2 cellular contexts compared by ENCODE assay signal in the genomic region with DNA sequence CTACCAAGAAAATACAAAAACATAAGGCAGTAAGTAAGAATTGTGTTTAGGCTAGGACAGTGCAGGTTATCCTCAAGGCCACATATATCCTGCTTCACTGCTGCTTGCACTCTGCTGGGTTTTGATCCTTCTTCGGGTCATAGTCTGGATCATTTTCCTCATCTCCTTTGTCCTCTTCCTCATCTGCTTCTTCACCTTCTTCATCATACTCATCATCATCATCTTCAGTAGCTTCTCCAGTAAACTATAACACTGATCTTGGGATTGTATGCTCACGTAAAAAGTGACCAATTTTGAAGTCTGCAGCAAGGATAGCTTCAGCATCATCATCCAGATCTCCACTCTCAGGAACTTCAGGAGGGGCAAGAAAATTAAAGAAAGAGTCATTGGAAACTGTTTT.
TF ChIP-seq lines count a peak whose summit lies in the region.

No MANE protein-coding gene starts in this region.

TF ChIP-seq in HepG2, 621 proteins besides CTCF, POLR2A, EP300 and RAD21:
- TF ChIP-seq, protein P1, sequence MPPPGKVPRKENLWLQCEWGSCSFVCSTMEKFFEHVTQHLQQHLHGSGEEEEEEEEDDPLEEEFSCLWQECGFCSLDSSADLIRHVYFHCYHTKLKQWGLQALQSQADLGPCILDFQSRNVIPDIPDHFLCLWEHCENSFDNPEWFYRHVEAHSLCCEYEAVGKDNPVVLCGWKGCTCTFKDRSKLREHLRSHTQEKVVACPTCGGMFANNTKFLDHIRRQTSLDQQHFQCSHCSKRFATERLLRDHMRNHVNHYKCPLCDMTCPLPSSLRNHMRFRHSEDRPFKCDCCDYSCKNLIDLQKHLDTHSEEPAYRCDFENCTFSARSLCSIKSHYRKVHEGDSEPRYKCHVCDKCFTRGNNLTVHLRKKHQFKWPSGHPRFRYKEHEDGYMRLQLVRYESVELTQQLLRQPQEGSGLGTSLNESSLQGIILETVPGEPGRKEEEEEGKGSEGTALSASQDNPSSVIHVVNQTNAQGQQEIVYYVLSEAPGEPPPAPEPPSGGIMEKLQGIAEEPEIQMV (CRISPR knock-in tag; IDR thresholded peaks at IDR 0.05; ENCODE audit: low read depth): no peak
- TF ChIP-seq PRMT3 (CRISPR knock-in tag; IDR thresholded peaks at IDR 0.05; ENCODE audit: borderline replicate concordance, low read depth): no peak
- no peak for TF ChIP-seq KLF15 (CRISPR knock-in tag; IDR thresholded peaks at IDR 0.05; ENCODE audit: borderline replicate concordance)
- no peak for TF ChIP-seq ZBTB3 (CRISPR knock-in tag; IDR thresholded peaks at IDR 0.05; ENCODE audit: borderline replicate concordance, low read depth)
- TF ChIP-seq NR2C2 (CRISPR knock-in tag; IDR thresholded peaks at IDR 0.05; ENCODE audit: borderline replicate concordance): no peak
- TF ChIP-seq SP5 (CRISPR knock-in tag; IDR thresholded peaks at IDR 0.05; ENCODE audit: borderline replicate concordance, low read depth): no peak
- no peak for TF ChIP-seq ZNF660 (CRISPR knock-in tag; IDR thresholded peaks at IDR 0.05; ENCODE audit: borderline replicate concordance, low read depth)
- no peak for TF ChIP-seq ZBTB20 (CRISPR knock-in tag; IDR thresholded peaks at IDR 0.05; ENCODE audit: borderline replicate concordance, low read depth)
- no peak for TF ChIP-seq THYN1 (CRISPR knock-in tag; IDR thresholded peaks at IDR 0.05; ENCODE audit: borderline replicate concordance, low read depth)
- TF ChIP-seq, protein P2, sequence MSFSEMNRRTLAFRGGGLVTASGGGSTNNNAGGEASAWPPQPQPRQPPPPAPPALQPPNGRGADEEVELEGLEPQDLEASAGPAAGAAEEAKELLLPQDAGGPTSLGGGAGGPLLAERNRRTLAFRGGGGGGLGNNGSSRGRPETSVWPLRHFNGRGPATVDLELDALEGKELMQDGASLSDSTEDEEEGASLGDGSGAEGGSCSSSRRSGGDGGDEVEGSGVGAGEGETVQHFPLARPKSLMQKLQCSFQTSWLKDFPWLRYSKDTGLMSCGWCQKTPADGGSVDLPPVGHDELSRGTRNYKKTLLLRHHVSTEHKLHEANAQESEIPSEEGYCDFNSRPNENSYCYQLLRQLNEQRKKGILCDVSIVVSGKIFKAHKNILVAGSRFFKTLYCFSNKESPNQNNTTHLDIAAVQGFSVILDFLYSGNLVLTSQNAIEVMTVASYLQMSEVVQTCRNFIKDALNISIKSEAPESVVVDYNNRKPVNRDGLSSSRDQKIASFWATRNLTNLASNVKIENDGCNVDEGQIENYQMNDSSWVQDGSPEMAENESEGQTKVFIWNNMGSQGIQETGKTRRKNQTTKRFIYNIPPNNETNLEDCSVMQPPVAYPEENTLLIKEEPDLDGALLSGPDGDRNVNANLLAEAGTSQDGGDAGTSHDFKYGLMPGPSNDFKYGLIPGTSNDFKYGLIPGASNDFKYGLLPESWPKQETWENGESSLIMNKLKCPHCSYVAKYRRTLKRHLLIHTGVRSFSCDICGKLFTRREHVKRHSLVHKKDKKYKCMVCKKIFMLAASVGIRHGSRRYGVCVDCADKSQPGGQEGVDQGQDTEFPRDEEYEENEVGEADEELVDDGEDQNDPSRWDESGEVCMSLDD (CRISPR knock-in tag; IDR thresholded peaks at IDR 0.05; ENCODE audit: borderline replicate concordance): no peak
- TF ChIP-seq, protein P3, sequence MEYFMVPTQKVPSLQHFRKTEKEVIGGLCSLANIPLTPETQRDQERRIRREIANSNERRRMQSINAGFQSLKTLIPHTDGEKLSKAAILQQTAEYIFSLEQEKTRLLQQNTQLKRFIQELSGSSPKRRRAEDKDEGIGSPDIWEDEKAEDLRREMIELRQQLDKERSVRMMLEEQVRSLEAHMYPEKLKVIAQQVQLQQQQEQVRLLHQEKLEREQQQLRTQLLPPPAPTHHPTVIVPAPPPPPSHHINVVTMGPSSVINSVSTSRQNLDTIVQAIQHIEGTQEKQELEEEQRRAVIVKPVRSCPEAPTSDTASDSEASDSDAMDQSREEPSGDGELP (IDR thresholded peaks at IDR 0.05; ENCODE audit: borderline replicate concordance, low read depth): no peak
- TF ChIP-seq ZNF331 (CRISPR knock-in tag; IDR thresholded peaks at IDR 0.05): no peak
- TF ChIP-seq ZNF670 (CRISPR knock-in tag; IDR thresholded peaks at IDR 0.05; ENCODE audit: borderline replicate concordance): no peak
- TF ChIP-seq SETDB1 (CRISPR knock-in tag; IDR thresholded peaks at IDR 0.05; ENCODE audit: borderline replicate concordance): no peak
- TF ChIP-seq IKZF4 (CRISPR knock-in tag; IDR thresholded peaks at IDR 0.05; ENCODE audit: borderline replicate concordance, low read depth, not compliant biosample characterization): no peak
- TF ChIP-seq, protein P4, sequence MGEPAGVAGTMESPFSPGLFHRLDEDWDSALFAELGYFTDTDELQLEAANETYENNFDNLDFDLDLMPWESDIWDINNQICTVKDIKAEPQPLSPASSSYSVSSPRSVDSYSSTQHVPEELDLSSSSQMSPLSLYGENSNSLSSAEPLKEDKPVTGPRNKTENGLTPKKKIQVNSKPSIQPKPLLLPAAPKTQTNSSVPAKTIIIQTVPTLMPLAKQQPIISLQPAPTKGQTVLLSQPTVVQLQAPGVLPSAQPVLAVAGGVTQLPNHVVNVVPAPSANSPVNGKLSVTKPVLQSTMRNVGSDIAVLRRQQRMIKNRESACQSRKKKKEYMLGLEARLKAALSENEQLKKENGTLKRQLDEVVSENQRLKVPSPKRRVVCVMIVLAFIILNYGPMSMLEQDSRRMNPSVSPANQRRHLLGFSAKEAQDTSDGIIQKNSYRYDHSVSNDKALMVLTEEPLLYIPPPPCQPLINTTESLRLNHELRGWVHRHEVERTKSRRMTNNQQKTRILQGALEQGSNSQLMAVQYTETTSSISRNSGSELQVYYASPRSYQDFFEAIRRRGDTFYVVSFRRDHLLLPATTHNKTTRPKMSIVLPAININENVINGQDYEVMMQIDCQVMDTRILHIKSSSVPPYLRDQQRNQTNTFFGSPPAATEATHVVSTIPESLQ (CRISPR knock-in tag; conservative IDR thresholded peaks at IDR 0.05): no peak

TF ChIP-seq in GM12878, 131 proteins besides CTCF, POLR2A, EP300 and RAD21:
- TF ChIP-seq, protein P5, sequence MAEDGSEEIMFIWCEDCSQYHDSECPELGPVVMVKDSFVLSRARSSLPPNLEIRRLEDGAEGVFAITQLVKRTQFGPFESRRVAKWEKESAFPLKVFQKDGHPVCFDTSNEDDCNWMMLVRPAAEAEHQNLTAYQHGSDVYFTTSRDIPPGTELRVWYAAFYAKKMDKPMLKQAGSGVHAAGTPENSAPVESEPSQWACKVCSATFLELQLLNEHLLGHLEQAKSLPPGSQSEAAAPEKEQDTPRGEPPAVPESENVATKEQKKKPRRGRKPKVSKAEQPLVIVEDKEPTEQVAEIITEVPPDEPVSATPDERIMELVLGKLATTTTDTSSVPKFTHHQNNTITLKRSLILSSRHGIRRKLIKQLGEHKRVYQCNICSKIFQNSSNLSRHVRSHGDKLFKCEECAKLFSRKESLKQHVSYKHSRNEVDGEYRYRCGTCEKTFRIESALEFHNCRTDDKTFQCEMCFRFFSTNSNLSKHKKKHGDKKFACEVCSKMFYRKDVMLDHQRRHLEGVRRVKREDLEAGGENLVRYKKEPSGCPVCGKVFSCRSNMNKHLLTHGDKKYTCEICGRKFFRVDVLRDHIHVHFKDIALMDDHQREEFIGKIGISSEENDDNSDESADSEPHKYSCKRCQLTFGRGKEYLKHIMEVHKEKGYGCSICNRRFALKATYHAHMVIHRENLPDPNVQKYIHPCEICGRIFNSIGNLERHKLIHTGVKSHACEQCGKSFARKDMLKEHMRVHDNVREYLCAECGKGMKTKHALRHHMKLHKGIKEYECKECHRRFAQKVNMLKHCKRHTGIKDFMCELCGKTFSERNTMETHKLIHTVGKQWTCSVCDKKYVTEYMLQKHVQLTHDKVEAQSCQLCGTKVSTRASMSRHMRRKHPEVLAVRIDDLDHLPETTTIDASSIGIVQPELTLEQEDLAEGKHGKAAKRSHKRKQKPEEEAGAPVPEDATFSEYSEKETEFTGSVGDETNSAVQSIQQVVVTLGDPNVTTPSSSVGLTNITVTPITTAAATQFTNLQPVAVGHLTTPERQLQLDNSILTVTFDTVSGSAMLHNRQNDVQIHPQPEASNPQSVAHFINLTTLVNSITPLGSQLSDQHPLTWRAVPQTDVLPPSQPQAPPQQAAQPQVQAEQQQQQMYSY (CRISPR knock-in tag; IDR thresholded peaks at IDR 0.05): no peak
- no peak for TF ChIP-seq RB1 (IDR thresholded peaks at IDR 0.05; ENCODE audit: borderline replicate concordance)
- TF ChIP-seq, protein P6, sequence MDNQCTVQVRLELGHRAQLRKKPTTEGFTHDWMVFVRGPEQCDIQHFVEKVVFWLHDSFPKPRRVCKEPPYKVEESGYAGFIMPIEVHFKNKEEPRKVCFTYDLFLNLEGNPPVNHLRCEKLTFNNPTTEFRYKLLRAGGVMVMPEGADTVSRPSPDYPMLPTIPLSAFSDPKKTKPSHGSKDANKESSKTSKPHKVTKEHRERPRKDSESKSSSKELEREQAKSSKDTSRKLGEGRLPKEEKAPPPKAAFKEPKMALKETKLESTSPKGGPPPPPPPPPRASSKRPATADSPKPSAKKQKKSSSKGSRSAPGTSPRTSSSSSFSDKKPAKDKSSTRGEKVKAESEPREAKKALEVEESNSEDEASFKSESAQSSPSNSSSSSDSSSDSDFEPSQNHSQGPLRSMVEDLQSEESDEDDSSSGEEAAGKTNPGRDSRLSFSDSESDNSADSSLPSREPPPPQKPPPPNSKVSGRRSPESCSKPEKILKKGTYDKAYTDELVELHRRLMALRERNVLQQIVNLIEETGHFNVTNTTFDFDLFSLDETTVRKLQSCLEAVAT (IDR thresholded peaks at IDR 0.05): no peak
- TF ChIP-seq ZSCAN29 (IDR thresholded peaks at IDR 0.05): no peak
- no peak for TF ChIP-seq ZNF622 (IDR thresholded peaks at IDR 0.05)
